8 cellular contexts compared by ENCODE assay signal in genomic region chr12:57488397-57489156, GRCh38. TPM values are rescaled to one million over a fixed set of nuclear protein-coding genes. Genes with fewer than 3 reads are reported as not detected.
DNase-seq lines count a peak whose midpoint lies in the region; ATAC-seq and TF ChIP-seq lines count a peak whose summit lies in the region.

No MANE protein-coding gene starts in this region.

- no peaks in the 10 kb centered on the region for H3K9me3 Mint-ChIP-seq in neural progenitor cell

- H3F3A ChIP-seq in neural progenitor cell (ENCODE audit: low read depth): peaks cover 42% of the 10 kb centered on the region

- H3K4me1 ChIP-seq in endocrine pancreas (ENCODE audit: control insufficient read depth, insufficient read depth, low read length) (peaks cover 5% of the 10 kb centered on the region), neural progenitor cell (peaks cover 5% of the 10 kb centered on the region)

- H3K4me3 ChIP-seq in GM06990 (replicated peaks; ENCODE audit: low read depth, low read length): peak overlapping the region; percentile 99
- peak overlapping the region; percentile 91 for H3K4me3 ChIP-seq in endocrine pancreas (ENCODE audit: control insufficient read depth, insufficient read depth, low read length)
- peak overlapping the region; percentile 93 for H3K4me3 ChIP-seq in neural progenitor cell

- H3K36me3 Mint-ChIP-seq in neural progenitor cell: peaks cover 26% of the 10 kb centered on the region

- H4K20me1 ChIP-seq in neural progenitor cell (ENCODE audit: low read depth): no peaks in the 10 kb centered on the region

- DNase-seq in GM06990 (ENCODE audit: extremely low read depth, insufficient read length) (no peak), NCI-H69 (lab: John Stamatoyannopoulos, UW) (peak; percentile 46), neural progenitor cell (ENCODE audit: low spot score) (peak; percentile 34), NCI-H2196 (lab: John Stamatoyannopoulos, UW; ENCODE audit: unreplicated experiment) (no peak), UCSD-AML1 (lab: John Stamatoyannopoulos, UW; ENCODE audit: unreplicated experiment) (no peak), COLO829 (ENCODE audit: low spot score) (no peak)

- H3K79me2 ChIP-seq in neural progenitor cell (ENCODE audit: low read depth): peaks cover 20% of the 10 kb centered on the region

- peak overlapping the region; percentile 100 for H3K9ac ChIP-seq in endocrine pancreas (ENCODE audit: control insufficient read depth, insufficient read depth, low read length)
- H3K9ac ChIP-seq in neural progenitor cell: peak overlapping the region; percentile 94

- H3K4me3 Mint-ChIP-seq in neural progenitor cell: peak overlapping the region; percentile 93

- no peaks in the 10 kb centered on the region for H3K9me3 ChIP-seq in endocrine pancreas (ENCODE audit: control insufficient read depth, low read length)
- H3K9me3 ChIP-seq in neural progenitor cell (ENCODE audit: low read depth): no peaks in the 10 kb centered on the region

- no peak for ATAC-seq in HG03025 (IDR thresholded peaks at IDR 0.05; ENCODE audit: low FRiP score, unreplicated experiment)

- H3K27ac Mint-ChIP-seq in neural progenitor cell: peak overlapping the region; percentile 42

- H3K27ac ChIP-seq in neural progenitor cell: peak overlapping the region; percentile 23

- peak overlapping the region; percentile 97 for H3K4me2 ChIP-seq in neural progenitor cell

- peaks cover 2% of the 10 kb centered on the region for H3K27me3 Mint-ChIP-seq in neural progenitor cell (ENCODE audit: insufficient read depth, low read depth)

- H3K4me1 Mint-ChIP-seq in neural progenitor cell: peaks cover 13% of the 10 kb centered on the region

- H3K27me3 ChIP-seq in GM06990 (replicated peaks; ENCODE audit: control insufficient read depth, insufficient read depth, low read length): no peaks in the 10 kb centered on the region
- no peaks in the 10 kb centered on the region for H3K27me3 ChIP-seq in endocrine pancreas (ENCODE audit: control insufficient read depth, insufficient read depth, low read length)
- H3K27me3 ChIP-seq in neural progenitor cell: no peaks in the 10 kb centered on the region

- H3K36me3 ChIP-seq in GM06990 (ENCODE audit: control insufficient read depth, insufficient read depth, low read length) (peaks cover 20% of the 10 kb centered on the region), endocrine pancreas (ENCODE audit: control insufficient read depth, insufficient read depth, low read length) (peaks cover 2% of the 10 kb centered on the region), neural progenitor cell (peaks cover 8% of the 10 kb centered on the region)

- peak overlapping the region; percentile 53 for H2AFZ ChIP-seq in neural progenitor cell (replicated peaks)

- TF ChIP-seq CTCF in GM06990 (IDR thresholded peaks at IDR 0.05; ENCODE audit: insufficient read depth, low read length, poor library complexity, severe bottlenecking): no peak
- no peak for TF ChIP-seq CTCF in neural progenitor cell (IDR thresholded peaks at IDR 0.05)

RNA-seq across cellular contexts. Expression of gene MARS1, which starts 0.7 kb away (rescaled TPM):
- 109 and 116 TPM in 2 replicates for total RNA-seq in neural progenitor cell (ENCODE audit: low replicate concordance)

RNA-seq across cellular contexts. Expression of gene ARHGAP9, which starts 8.9 kb away (rescaled TPM):
- 0.62 TPM in 1 of 2 replicates, not detected in the other for total RNA-seq in neural progenitor cell (ENCODE audit: low replicate concordance)

RNA-seq across cellular contexts. Expression of gene GLI1, which starts 29.0 kb away (rescaled TPM):
- total RNA-seq in neural progenitor cell (ENCODE audit: low replicate concordance): 0.12 and 0.71 TPM in 2 replicates

RNA-seq across cellular contexts. Expression of gene DDIT3, which starts 31.7 kb away (rescaled TPM):
- total RNA-seq in neural progenitor cell (ENCODE audit: low replicate concordance): 2.3 and 4.3 TPM in 2 replicates

RNA-seq across cellular contexts. Expression of gene INHBE, which starts 33.5 kb away (rescaled TPM):
- total RNA-seq in neural progenitor cell (ENCODE audit: low replicate concordance): 2.6 TPM in 1 of 2 replicates, not detected in the other

Comparison
In these comparisons a context has a peak if more than half of its experiments do, and no peak if none do; other contexts are left out.
1. DNase-seq: peak in NCI-H69 (single experiment) and neural progenitor cell (single experiment); none in GM06990 (single experiment), NCI-H2196 (single experiment), UCSD-AML1 (single experiment) and COLO829 (single experiment).
2. Peak in every context shown above with its lines, with median percentiles within 50 percentile points of each other: H3K4me3 ChIP-seq.